Comparison of ENCODE assay signal across 10 cellular contexts in the genomic region with DNA sequence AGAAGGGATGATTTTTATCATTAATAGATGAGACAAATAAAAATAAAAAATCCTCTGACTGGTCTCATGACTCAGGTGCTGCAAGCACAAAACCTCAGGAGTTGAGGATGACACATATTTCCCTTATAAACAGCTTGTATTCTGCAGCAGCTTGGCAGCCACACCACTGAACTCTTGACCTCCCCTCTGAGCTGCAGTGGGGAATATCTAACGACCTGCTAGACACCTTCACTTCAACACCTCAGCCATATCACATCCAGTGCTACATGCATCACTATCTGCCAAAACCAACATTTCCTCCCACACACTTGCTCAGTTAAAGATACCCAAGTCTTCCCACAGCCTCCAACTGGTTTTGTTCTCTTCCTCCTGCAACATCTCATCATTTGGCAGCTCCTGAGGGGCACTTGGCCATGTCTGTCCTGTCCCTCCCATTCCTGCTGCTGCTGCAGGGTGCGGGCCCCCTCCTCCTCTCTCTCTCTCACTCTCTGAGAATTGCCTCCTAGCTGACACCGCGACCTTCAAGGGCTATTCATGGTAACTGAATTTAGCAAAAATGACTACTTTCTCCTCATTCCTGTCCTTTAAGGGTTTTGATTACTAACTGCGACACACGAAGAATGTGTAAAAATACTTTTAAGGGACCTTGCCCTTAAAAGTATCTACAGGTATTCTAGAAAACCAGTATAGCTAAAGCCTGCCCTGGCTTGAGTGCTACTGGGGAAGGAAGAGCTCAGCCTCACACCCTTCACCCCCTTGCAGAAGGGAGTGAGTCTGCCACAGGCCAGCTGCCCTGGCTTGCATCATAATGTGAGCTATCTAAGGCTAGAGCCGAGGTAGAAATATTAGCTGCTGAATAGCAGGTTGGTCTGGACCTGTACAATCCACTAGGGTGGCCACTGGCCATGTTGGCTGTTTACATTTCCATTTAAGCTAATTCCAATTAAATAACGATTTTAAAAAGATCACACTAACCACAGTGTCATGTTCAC. TPM values are rescaled to one million over a fixed set of nuclear protein-coding genes. Genes with fewer than 3 reads are reported as not detected.
DNase-seq lines count a peak whose midpoint lies in the region; ATAC-seq and TF ChIP-seq lines count a peak whose summit lies in the region.
"Had no signal": no experiment of that assay in that cellular context is flagged by ENCODE, and none has a peak within 500 bp of the region (broad histone marks: within the 10 kb centered on the region; RNA-seq: fewer than 3 reads in every experiment).

No MANE protein-coding gene starts in this region.

- no peaks in the 10 kb centered on the region for H3K9me3 Mint-ChIP-seq in CD4-positive, alpha-beta T cell
- no peaks in the 10 kb centered on the region for H3K9me3 Mint-ChIP-seq in activated T-cell treated with anti-CD3 and anti-CD28 coated beads, Interleukin-2, amount 50 U/mL, for 72 hours

- dilution Hi-C loops in IMR-90 (cut with HindIII; ENCODE audit: low sequenced_read_pairs, unreplicated experiment) = no loop called here

- no peaks in the 10 kb centered on the region for H3K9me3 ChIP-seq in CD4-positive, alpha-beta T cell (ENCODE audit: control insufficient read depth, low read length)
- no peaks in the 10 kb centered on the region for H3K9me3 ChIP-seq in IMR-90 (ENCODE audit: control insufficient read depth, insufficient read depth, low read length)
- H3K9me3 ChIP-seq in left lung = no peaks in the 10 kb centered on the region

- H3K4me1 ChIP-seq in IMR-90 (ENCODE audit: control insufficient read depth, insufficient read depth, low read length) (no peaks in the 10 kb centered on the region; the same call in 1 of the 2 replicates), left lung (no peaks in the 10 kb centered on the region)

- BruUV-seq in IMR-90 (replicated peaks; lab: Mats Ljungman, UMichigan) = no TSS peak

- H3K36me3 Mint-ChIP-seq in CD4-positive, alpha-beta T cell (ENCODE audit: low read depth) = no peaks in the 10 kb centered on the region
- no peaks in the 10 kb centered on the region for H3K36me3 Mint-ChIP-seq in activated T-cell treated with anti-CD3 and anti-CD28 coated beads, Interleukin-2, amount 50 U/mL, for 72 hours (ENCODE audit: insufficient read depth in 2 of 2)

- no peak overlapping the region for H4K91ac ChIP-seq in IMR-90 (ENCODE audit: insufficient read depth, low read depth, low read length)

- no peak overlapping the region for H2BK15ac ChIP-seq in IMR-90 (ENCODE audit: low read depth, low read length)

- no peak overlapping the region for H3K27ac ChIP-seq in CD4-positive, alpha-beta T cell (ENCODE audit: low read depth, low read length)
- H3K27ac ChIP-seq in IMR-90 (ENCODE audit: insufficient read depth, low read length) (no peak overlapping the region), left lung (no peak overlapping the region)

- H4K5ac ChIP-seq in IMR-90 (ENCODE audit: low read depth, low read length) = no peak overlapping the region

- in situ Hi-C loops in IMR-90 (cut with MboI; ENCODE audit: low sequenced_read_pairs) = no loop called here

- H3K23ac ChIP-seq in IMR-90 (ENCODE audit: low read depth, low read length) = no peak overlapping the region

- no peak overlapping the region for H3K4me3 ChIP-seq in IMR-90 (ENCODE audit: insufficient read depth, low read depth, low read length)
- no peak overlapping the region for H3K4me3 ChIP-seq in left lung

- intact Hi-C loops in CD4-positive, alpha-beta T cell (cut with DNase I, micrococcal nuclease) = no loop called here
- intact Hi-C loops in IMR-90 (cut with micrococcal nuclease) = no loop called here
- intact Hi-C loops in left lung (cut with DNase I) = no loop called here

- H3K4me2 ChIP-seq in IMR-90 (ENCODE audit: low read depth, low read length) = no peak overlapping the region

- H4K8ac ChIP-seq in IMR-90 (ENCODE audit: low read depth in 2 of 2, low read length in 2 of 2) = no peak overlapping the region

- no peak for TF ChIP-seq RAD21 in IMR-90 (IDR thresholded peaks at IDR 0.05; ENCODE audit: low read length)

- no peaks in the 10 kb centered on the region for H4K20me1 ChIP-seq in IMR-90 (ENCODE audit: insufficient read depth, low read length)

- H3K79me1 ChIP-seq in IMR-90 (ENCODE audit: low read depth in 1 of 2, low read length in 2 of 2) = no peaks in the 10 kb centered on the region

- peak; percentile 90 for ATAC-seq in CD4-positive, alpha-beta T cell (ENCODE audit: poor library complexity)
- ATAC-seq in IMR-90 (ENCODE audit: low read depth) (no peak), left lung (peak; percentile 27), GM21526 (IDR thresholded peaks at IDR 0.05; ENCODE audit: low FRiP score, unreplicated experiment) (no peak), GM19023 (IDR thresholded peaks at IDR 0.05; ENCODE audit: unreplicated experiment) (no peak)
- peak; percentile 85 to 94 for ATAC-seq in activated T-cell treated with anti-CD3 and anti-CD28 coated beads, Interleukin-2, amount 50 U/mL, for 72 hours (replicated peaks in 1 of 2)

- no peak for TF ChIP-seq POLR2A in IMR-90 (IDR thresholded peaks at IDR 0.05; ENCODE audit: low read depth, low read length)

- no peak overlapping the region for H2BK20ac ChIP-seq in IMR-90 (ENCODE audit: low read depth, low read length)

- H3K9ac ChIP-seq in IMR-90 (ENCODE audit: low read depth, low read length) = no peak overlapping the region

- no peak overlapping the region for H3K56ac ChIP-seq in IMR-90 (ENCODE audit: extremely low read depth, insufficient read depth, low read length)

- H3K27me3 Mint-ChIP-seq in CD4-positive, alpha-beta T cell = no peaks in the 10 kb centered on the region
- peaks cover 67% of the 10 kb centered on the region for H3K27me3 Mint-ChIP-seq in activated T-cell treated with anti-CD3 and anti-CD28 coated beads, Interleukin-2, amount 50 U/mL, for 72 hours (ENCODE audit: low read depth)

- no peak for TF ChIP-seq CTCF in CD4-positive, alpha-beta T cell (IDR thresholded peaks at IDR 0.05)
- TF ChIP-seq CTCF in IMR-90 (conservative IDR thresholded peaks at IDR 0.05; ENCODE audit: low read depth, low read length) = no peak
- no peak for TF ChIP-seq CTCF in left lung (IDR thresholded peaks at IDR 0.05)

- no peak overlapping the region for H3K18ac ChIP-seq in IMR-90 (ENCODE audit: low read depth, low read length)

- 0% methylated on average over 1 of the region's 8 CpGs; no CpG with 5 or more reads in 1 of the 2 experiments for WGBS in IMR-90 (ENCODE audit: extremely low coverage in 2 of 2, insufficient read length in 1 of 2), 2 experiments

- H3K4me1 Mint-ChIP-seq in CD4-positive, alpha-beta T cell (ENCODE audit: low read depth) = peaks cover 31% of the 10 kb centered on the region
- H3K4me1 Mint-ChIP-seq in activated T-cell treated with anti-CD3 and anti-CD28 coated beads, Interleukin-2, amount 50 U/mL, for 72 hours (ENCODE audit: low read depth) = peaks cover 26% of the 10 kb centered on the region

- no peak overlapping the region for H2BK5ac ChIP-seq in IMR-90 (ENCODE audit: low read depth, low read length, poor library complexity, severe bottlenecking)

- H3K27ac Mint-ChIP-seq in CD4-positive, alpha-beta T cell = peak overlapping the region; percentile 0
- H3K27ac Mint-ChIP-seq in activated T-cell treated with anti-CD3 and anti-CD28 coated beads, Interleukin-2, amount 50 U/mL, for 72 hours = no peak overlapping the region

- H3K9me1 ChIP-seq in IMR-90 (ENCODE audit: insufficient read depth, low read length) = no peaks in the 10 kb centered on the region

- H3K4me3 Mint-ChIP-seq in CD4-positive, alpha-beta T cell = no peak overlapping the region
- peak overlapping the region in 1 of 2 donors; percentile 17 for H3K4me3 Mint-ChIP-seq in activated T-cell treated with anti-CD3 and anti-CD28 coated beads, Interleukin-2, amount 50 U/mL, for 72 hours

- no peak overlapping the region for H2AK9ac ChIP-seq in IMR-90 (replicated peaks; ENCODE audit: low read depth, low read length, poor library complexity)

- no peak overlapping the region for H3K14ac ChIP-seq in IMR-90 (replicated peaks; ENCODE audit: low read depth, low read length)

- no peak overlapping the region for H2BK120ac ChIP-seq in IMR-90 (ENCODE audit: low read depth, low read length)

- H3K36me3 ChIP-seq in IMR-90 (ENCODE audit: control insufficient read depth, insufficient read depth, low read length) (no peaks in the 10 kb centered on the region), left lung (no peaks in the 10 kb centered on the region)

- POLR2A ChIA-PET in CD4-positive, alpha-beta T cell (lab: Charles Lee) = interaction anchor here (0.8 to 2.4 kb wide), 5 partner anchors 10 to 192 kb away, joined by 3 to 6 read pairs (median 3); a partner anchor contains a TSS
- POLR2A ChIA-PET in IMR-90 (lab: Charles Lee; ENCODE audit: unreplicated experiment) = no interaction called here

- CTCF ChIA-PET in CD4-positive, alpha-beta T cell (lab: Charles Lee) = no interaction called here
- CTCF ChIA-PET in IMR-90 (lab: Yijun Ruan, JAX) = no interaction called here

- no peak overlapping the region for H3K4ac ChIP-seq in IMR-90 (ENCODE audit: low read depth, low read length)

- H2AK5ac ChIP-seq in IMR-90 (ENCODE audit: low read depth, low read length) = no peak overlapping the region

- no peak overlapping the region for H2AFZ ChIP-seq in IMR-90 (replicated peaks; ENCODE audit: low read length, poor library complexity)

- no peaks in the 10 kb centered on the region for H3K27me3 ChIP-seq in CD4-positive, alpha-beta T cell (ENCODE audit: control insufficient read depth, insufficient read depth, low read length)
- H3K27me3 ChIP-seq in IMR-90 (ENCODE audit: control insufficient read depth, insufficient read depth, low read length) (peaks cover 41% of the 10 kb centered on the region), left lung (no peaks in the 10 kb centered on the region)

- DNase-seq in CD4-positive, alpha-beta T cell = peak in 7 of 10 experiments; percentile 15 to 34 (median 27)
- DNase-seq in IMR-90 = peak; percentile 53
- DNase-seq in activated T-cell treated with anti-CD3 and anti-CD28 coated beads, Interleukin-2, amount 50 U/mL, for 72 hours = peak; percentile 32 to 44
- no peak for DNase-seq in left lung
- no peak for DNase-seq in DMS79 treated with DMSO at 0.1 percent for 48 hours (lab: John Stamatoyannopoulos, UW)
- DNase-seq in iPS-NIHi11 (ENCODE audit: low spot score) = no peak
- DNase-seq: DMS153 had no signal

RNA-seq across cellular contexts. Expression of a gene that starts 5.0 kb away (rescaled TPM):
- 1 to 10 TPM; 6.5 to 7.4 TPM for total RNA-seq in CD4-positive, alpha-beta T cell
- not detected in 2 replicates for total RNA-seq in IMR-90 (2012; rRNA removed)
- polyA plus RNA-seq in IMR-90 (2012; rRNA removed) = not detected in 2 replicates
- not detected in 2 replicates for polyA plus RNA-seq in IMR-90 (2012; cell fraction: cytosol; rRNA removed)
- polyA plus RNA-seq in IMR-90 (2012; cell fraction: nucleus; rRNA removed; ENCODE audit: low replicate concordance) = not detected in 2 replicates
- total RNA-seq in activated T-cell treated with anti-CD3 and anti-CD28 coated beads, Interleukin-2, amount 50 U/mL, for 72 hours = under 1 TPM in 1 of 2 donors, not detected in 1; 0.14 TPM
- total RNA-seq in left lung = under 1 TPM in 1 of 2 donors, not detected in 1; 0.12 TPM
- total RNA-seq: NCI-H460 had no signal

RNA-seq across cellular contexts. Expression of a gene that starts 39.4 kb away (rescaled TPM):
- total RNA-seq in CD4-positive, alpha-beta T cell = 1 to 10 TPM; 9.6 to 10.0 TPM
- total RNA-seq in IMR-90 (2012; rRNA removed) (10.4 and 11.4 TPM in 2 replicates), left lung (10 to 100 TPM; 17.0 to 27.2 TPM)
- 8.3 and 10.3 TPM in 2 replicates for polyA plus RNA-seq in IMR-90 (2012; rRNA removed)
- polyA plus RNA-seq in IMR-90 (2012; cell fraction: cytosol; rRNA removed) = 5.3 and 10.4 TPM in 2 replicates
- polyA plus RNA-seq in IMR-90 (2012; cell fraction: nucleus; rRNA removed; ENCODE audit: low replicate concordance) = 7.4 and 19.9 TPM in 2 replicates
- 1 to 10 TPM; 4.9 to 8.8 TPM for total RNA-seq in activated T-cell treated with anti-CD3 and anti-CD28 coated beads, Interleukin-2, amount 50 U/mL, for 72 hours

Comparison
In these comparisons a context has a peak if more than half of its experiments do, and no peak if none do; other contexts are left out.
1. ATAC-seq: peak in CD4-positive, alpha-beta T cell (single experiment), activated T-cell treated with anti-CD3 and anti-CD28 coated beads, Interleukin-2, amount 50 U/mL, for 72 hours (2 of 2) and left lung (single experiment); none in IMR-90 (single experiment), GM21526 (single experiment) and GM19023 (single experiment).
2. DNase-seq: peak in CD4-positive, alpha-beta T cell (7 of 10), IMR-90 (single experiment) and activated T-cell treated with anti-CD3 and anti-CD28 coated beads, Interleukin-2, amount 50 U/mL, for 72 hours (2 of 2); none in left lung (0 of 2), DMS79 treated with DMSO at 0.1 percent for 48 hours (single experiment) and iPS-NIHi11 (single experiment).